Comparison of ENCODE assay signal across 1 cellular context in the genomic region with DNA sequence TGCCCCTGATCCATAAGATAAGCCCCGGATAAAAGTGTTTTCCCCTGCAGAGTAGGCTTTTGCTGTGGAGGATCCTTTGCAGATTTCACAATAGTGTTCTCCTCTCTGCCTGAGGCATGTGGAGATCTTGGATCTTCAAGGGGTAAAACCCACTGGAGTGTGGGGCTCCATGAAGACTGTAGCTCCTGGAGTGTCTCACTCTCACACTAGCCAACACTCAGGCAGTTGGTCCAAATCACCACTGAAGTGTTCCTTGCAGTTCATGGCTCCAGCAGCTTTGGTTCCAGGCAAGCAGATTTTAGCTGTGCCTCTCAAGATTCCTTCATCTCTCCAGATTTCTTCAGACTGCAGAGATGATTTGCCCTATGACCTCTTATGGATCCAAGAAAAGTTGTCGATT.
TF ChIP-seq lines count a peak whose summit lies in the region.

No MANE protein-coding gene starts in this region.

TF ChIP-seq in IMR-90, 13 proteins besides CTCF, POLR2A, EP300 and RAD21:
- TF ChIP-seq BHLHE40 (IDR thresholded peaks at IDR 0.05; ENCODE audit: low read depth, low read length): no peak
- TF ChIP-seq CEBPB (IDR thresholded peaks at IDR 0.05; ENCODE audit: low read depth, low read length): peak; percentile 43; the same call in 1 of the 2 replicates
